Comparison of ENCODE assay signal across 9 cellular contexts in the genomic region with DNA sequence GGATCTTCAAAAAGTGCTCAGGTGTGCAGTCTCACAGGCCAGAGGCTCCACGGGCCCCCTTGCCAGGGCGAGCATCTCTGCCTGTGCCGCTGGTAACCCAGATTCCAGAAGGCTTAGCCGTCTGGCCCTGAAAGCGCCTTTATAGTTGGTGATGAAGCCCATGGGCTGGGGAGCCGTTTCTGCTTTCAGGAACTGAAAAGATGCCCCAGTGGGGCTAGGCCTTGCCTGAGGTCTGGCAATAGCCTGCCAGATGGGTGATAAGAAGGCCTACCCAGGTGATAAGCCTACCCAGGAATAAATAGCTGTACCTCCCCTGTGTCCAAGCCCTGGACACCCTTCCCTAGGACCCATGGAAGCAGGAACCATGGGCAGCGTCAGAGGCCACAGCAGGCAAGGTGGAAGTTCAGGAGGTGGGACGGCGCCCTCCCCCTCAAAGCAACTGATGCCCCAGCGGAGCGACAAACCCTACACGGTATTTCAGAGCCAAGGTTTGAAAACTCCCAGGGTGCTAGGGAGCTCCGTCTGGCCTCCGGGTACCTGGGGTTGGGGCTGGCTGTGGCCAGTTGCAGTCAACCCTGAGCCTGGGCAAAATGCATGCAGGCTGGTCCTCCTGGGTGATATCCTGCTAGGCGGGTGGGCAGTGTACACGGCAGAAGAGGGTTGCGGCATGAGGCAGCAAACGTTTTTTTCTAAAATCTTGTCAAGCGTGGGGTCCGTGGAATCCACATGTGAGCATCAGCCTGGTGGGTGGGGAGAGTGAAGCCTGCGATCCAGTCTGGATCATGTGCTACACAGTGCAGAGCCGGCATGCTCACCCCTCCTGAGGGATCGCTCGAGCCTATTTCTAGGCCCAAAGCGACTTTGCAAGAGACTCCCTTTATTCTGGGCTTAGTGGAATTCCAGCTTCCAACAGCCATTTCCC. TPM values are rescaled to one million over a fixed set of nuclear protein-coding genes. Genes with fewer than 3 reads are reported as not detected.
A peak's percentile ranks its signal among the peaks of the same experiment; 100 is the strongest.
DNase-seq lines count a peak whose midpoint lies in the region; ATAC-seq and TF ChIP-seq lines count a peak whose summit lies in the region.
"Had no signal": no experiment of that assay in that cellular context is flagged by ENCODE, and none has a peak within 500 bp of the region (broad histone marks: within the 10 kb centered on the region; RNA-seq: fewer than 3 reads in every experiment).

No MANE protein-coding gene starts in this region.

- POLR2A ChIA-PET in CD4-positive, alpha-beta T cell (lab: Charles Lee) = no interaction called here

- peaks cover 63% of the 10 kb centered on the region for H3K4me1 Mint-ChIP-seq in CD4-positive, alpha-beta T cell (ENCODE audit: low read depth)
- H3K4me1 Mint-ChIP-seq in T-helper 17 cell (peaks cover 60% of the 10 kb centered on the region), progenitor cell of endocrine pancreas (ENCODE audit: low read depth) (peaks cover 51% of the 10 kb centered on the region)

- no peak overlapping the region for H3K27ac ChIP-seq in CD4-positive, alpha-beta T cell (ENCODE audit: low read depth, low read length)
- H3K27ac ChIP-seq: SK-N-MC had no signal

- H3K27me3 Mint-ChIP-seq in CD4-positive, alpha-beta T cell = no peaks in the 10 kb centered on the region
- no peaks in the 10 kb centered on the region for H3K27me3 Mint-ChIP-seq in T-helper 17 cell
- no peaks in the 10 kb centered on the region for H3K27me3 Mint-ChIP-seq in progenitor cell of endocrine pancreas

- H3K36me3 Mint-ChIP-seq in CD4-positive, alpha-beta T cell (ENCODE audit: low read depth) = peaks cover 9% of the 10 kb centered on the region
- H3K36me3 Mint-ChIP-seq in T-helper 17 cell (ENCODE audit: low read depth) = no peaks in the 10 kb centered on the region
- H3K36me3 Mint-ChIP-seq in progenitor cell of endocrine pancreas (ENCODE audit: insufficient read depth) = peaks cover 19% of the 10 kb centered on the region

- H3K9me3 Mint-ChIP-seq in CD4-positive, alpha-beta T cell = no peaks in the 10 kb centered on the region
- H3K9me3 Mint-ChIP-seq in progenitor cell of endocrine pancreas (ENCODE audit: low read depth) = no peaks in the 10 kb centered on the region

- H3K9me3 ChIP-seq in CD4-positive, alpha-beta T cell (ENCODE audit: control insufficient read depth, low read length) = no peaks in the 10 kb centered on the region
- no peaks in the 10 kb centered on the region for H3K9me3 ChIP-seq in T-helper 17 cell (ENCODE audit: control insufficient read depth, low read length, poor library complexity, severe bottlenecking)

- no peak for DNase-seq in CD4-positive, alpha-beta T cell
- DNase-seq in T-helper 17 cell (no peak), Right ventricle myocardium inferior (ENCODE audit: missing footprints) (peak; percentile 64), progenitor cell of endocrine pancreas (ENCODE audit: low spot score, unreplicated experiment) (no peak), SHP77 (lab: John Stamatoyannopoulos, UW) (no peak)

- no peaks in the 10 kb centered on the region for H3K27me3 ChIP-seq in CD4-positive, alpha-beta T cell (ENCODE audit: control insufficient read depth, insufficient read depth, low read length)

- ATAC-seq in CD4-positive, alpha-beta T cell (ENCODE audit: poor library complexity) = no peak
- no peak for ATAC-seq in T-helper 17 cell
- peak; percentile 22 for ATAC-seq in Right ventricle myocardium inferior
- ATAC-seq in HG02840 (IDR thresholded peaks at IDR 0.05; ENCODE audit: low FRiP score, unreplicated experiment) = no peak
- no peak for ATAC-seq in GM18498 (IDR thresholded peaks at IDR 0.05; ENCODE audit: unreplicated experiment)
- ATAC-seq in HG03097 (IDR thresholded peaks at IDR 0.05; ENCODE audit: low FRiP score, unreplicated experiment) = no peak

- intact Hi-C loops in CD4-positive, alpha-beta T cell (cut with DNase I, micrococcal nuclease) = no loop called here
- intact Hi-C loops in Right ventricle myocardium inferior (cut with DNase I) = no loop called here

- CTCF ChIA-PET in CD4-positive, alpha-beta T cell (lab: Charles Lee) = interaction anchor here (1.2 kb wide), 1 partner anchor 56 kb away, joined by 3 read pairs; no protein-coding TSS in a partner anchor

- H3K4me3 Mint-ChIP-seq in CD4-positive, alpha-beta T cell = no peak overlapping the region
- H3K4me3 Mint-ChIP-seq in T-helper 17 cell (peak overlapping the region; percentile 82), progenitor cell of endocrine pancreas (ENCODE audit: low read depth) (no peak overlapping the region)

- H3K27ac Mint-ChIP-seq in CD4-positive, alpha-beta T cell = peak overlapping the region; percentile 74
- H3K27ac Mint-ChIP-seq in T-helper 17 cell = peak overlapping the region; percentile 87
- H3K27ac Mint-ChIP-seq in progenitor cell of endocrine pancreas = peak overlapping the region; percentile 99

- no peak for TF ChIP-seq CTCF in CD4-positive, alpha-beta T cell (IDR thresholded peaks at IDR 0.05)
- TF ChIP-seq CTCF in progenitor cell of endocrine pancreas (IDR thresholded peaks at IDR 0.05; ENCODE audit: unreplicated experiment) = no peak

RNA-seq across cellular contexts. Expression of a gene that starts 45.3 kb away (rescaled TPM):
- total RNA-seq in CD4-positive, alpha-beta T cell = 10 to 100 TPM; 70.3 to 84.0 TPM
- total RNA-seq in T-helper 17 cell (100 to 1,000 TPM; 201 to 205 TPM), Right ventricle myocardium inferior (145 TPM), progenitor cell of endocrine pancreas (639 and 657 TPM in 2 replicates)

RNA-seq across cellular contexts. Expression of a gene that starts 51.6 kb away (rescaled TPM):
- 1 to 10 TPM; 1.6 to 2.0 TPM for total RNA-seq in CD4-positive, alpha-beta T cell
- total RNA-seq in T-helper 17 cell = 1 to 10 TPM; 6.8 to 9.0 TPM
- total RNA-seq in Right ventricle myocardium inferior = not detected
- 4.1 and 5.0 TPM in 2 replicates for total RNA-seq in progenitor cell of endocrine pancreas
